Comparison of ENCODE assay signal across 14 cellular contexts in the genomic region with DNA sequence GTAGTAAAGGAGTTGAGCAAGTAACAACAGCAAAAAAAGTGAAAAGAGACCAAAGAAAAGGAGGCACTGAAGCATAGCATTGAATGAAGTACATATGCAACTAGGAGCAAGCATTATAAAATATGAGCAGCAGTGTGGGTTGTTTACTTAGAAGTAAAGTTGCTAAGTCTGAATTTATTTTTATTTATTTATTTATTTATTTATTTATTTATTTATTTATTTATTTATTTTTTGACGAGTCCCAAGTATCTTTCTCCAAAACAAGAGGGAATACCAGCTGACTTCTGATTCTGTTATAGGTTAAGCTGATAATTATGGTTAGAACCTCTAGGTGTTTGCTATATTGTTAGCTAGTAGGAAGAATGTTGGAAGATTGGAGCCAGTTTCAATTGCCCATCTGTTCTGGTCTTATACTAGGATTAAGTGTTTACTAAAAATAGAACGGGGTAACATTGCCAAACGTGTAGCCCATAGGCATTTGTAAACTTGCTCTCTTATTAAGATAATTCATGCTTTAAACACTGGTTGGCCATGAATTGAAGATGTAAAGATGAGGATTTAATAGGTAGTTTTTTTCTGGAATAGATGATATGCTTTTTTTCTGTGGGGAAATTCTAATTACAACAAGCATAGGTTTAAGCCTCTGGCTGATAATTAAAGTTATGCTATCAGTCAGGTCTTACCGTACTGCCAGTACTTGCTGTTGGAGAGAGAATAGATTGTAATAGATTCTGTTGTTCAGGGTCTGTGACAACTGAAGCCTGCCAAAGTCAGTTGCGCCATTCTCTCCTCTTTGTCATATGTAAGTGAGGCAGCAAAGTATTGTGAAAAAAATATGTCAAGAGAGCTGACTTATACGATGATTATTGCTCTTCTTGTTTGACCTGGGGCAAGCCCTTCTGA.
DNase-seq lines count a peak whose midpoint lies in the region; FAIRE-seq and TF ChIP-seq lines count a peak whose summit lies in the region.
"Had no signal": no experiment of that assay in that cellular context is flagged by ENCODE, and none has a peak within 500 bp of the region (broad histone marks: within the 10 kb centered on the region; RNA-seq: fewer than 3 reads in every experiment).

No MANE protein-coding gene starts in this region.

- TF ChIP-seq POLR2A in thyroid gland (IDR thresholded peaks at IDR 0.05) (no peak), GM12892 (IDR thresholded peaks at IDR 0.05; ENCODE audit: low read depth, low read length) (no peak)

- WGBS in GM23248 (ENCODE audit: low coverage in 1 of 2, low lambda C conversion rate in 2 of 2, missing lambda C conversion rate in 2 of 2), 2 experiments = 15 to 23% methylated on average over 6 of the region's 6 CpGs
- 70 to 72% methylated on average over 6 of the region's 6 CpGs for whole genome bisulfite sequencing in thyroid gland, 2 donors

- no peak overlapping the region for H3K4me2 ChIP-seq in GM23248 (ENCODE audit: unreplicated experiment)

- H3K79me2 ChIP-seq in GM23248 (ENCODE audit: insufficient read depth) = no peaks in the 10 kb centered on the region

- H2AFZ ChIP-seq in GM23248 = no peak overlapping the region

- H3K4me1 ChIP-seq in A673 (ENCODE audit: insufficient read depth, low read length, poor library complexity, severe bottlenecking) (no peaks in the 10 kb centered on the region), GM23248 (ENCODE audit: insufficient read depth) (no peaks in the 10 kb centered on the region), thyroid gland (no peaks in the 10 kb centered on the region)
- H3K4me1 ChIP-seq: lower lobe of right lung had no signal

- TF ChIP-seq CTCF in A673 (conservative IDR thresholded peaks at IDR 0.05; ENCODE audit: low read depth, low read length) (no peak), thyroid gland (IDR thresholded peaks at IDR 0.05) (no peak)

- CTCF ChIA-PET in A673 (lab: Charles Lee) = interaction anchor here (0.7 kb wide), 1 partner anchor 250 kb away, joined by 5 read pairs; no protein-coding TSS in a partner anchor

- intact Hi-C loops in A673 (cut with micrococcal nuclease; ENCODE audit: unreplicated experiment) = no loop called here
- intact Hi-C loops in thyroid gland (cut with DNase I) = no loop called here

- no peak for FAIRE-seq in GM12892 (lab: Jason Lieb, UNC)
- FAIRE-seq: GM19239, small intestine had no signal

- no peaks in the 10 kb centered on the region for H4K20me1 ChIP-seq in GM23248 (ENCODE audit: insufficient read depth)

- H3K9me2 ChIP-seq in GM23248 (ENCODE audit: insufficient read depth) = no peaks in the 10 kb centered on the region

- H3K36me3 ChIP-seq in A673 (ENCODE audit: insufficient read depth, low read length, poor library complexity, severe bottlenecking) (no peaks in the 10 kb centered on the region), GM23248 (ENCODE audit: low read depth) (no peaks in the 10 kb centered on the region), thyroid gland (no peaks in the 10 kb centered on the region)
- H3K36me3 ChIP-seq: lower lobe of right lung had no signal

- no peak overlapping the region for H3K4me3 ChIP-seq in A673 (ENCODE audit: low read depth, low read length, poor library complexity, severe bottlenecking)
- H3K4me3 ChIP-seq in GM23248 = no peak overlapping the region
- H3K4me3 ChIP-seq in thyroid gland (replicated peaks in 1 of 3) = no peak overlapping the region
- H3K4me3 ChIP-seq: lower lobe of right lung had no signal

- no peaks in the 10 kb centered on the region for H3F3A ChIP-seq in GM23248 (ENCODE audit: insufficient read depth)

- no peaks in the 10 kb centered on the region for H3K9me3 ChIP-seq in A673 (ENCODE audit: low read depth, low read length, poor library complexity, severe bottlenecking)
- no peaks in the 10 kb centered on the region for H3K9me3 ChIP-seq in GM23248 (ENCODE audit: low read depth)
- H3K9me3 ChIP-seq in thyroid gland = no peaks in the 10 kb centered on the region
- H3K9me3 ChIP-seq: lower lobe of right lung had no signal

- DNase-seq in A673 (ENCODE audit: low spot score) = peak; percentile 11
- DNase-seq in GM23248 = peak; percentile 5
- DNase-seq in NCI-H345 (lab: John Stamatoyannopoulos, UW) = peak; percentile 72
- peak; percentile 16 for DNase-seq in globus pallidus (ENCODE audit: low spot score)
- DNase-seq in thyroid gland = no peak
- DNase-seq in GM12892 (ENCODE audit: insufficient read length) = no peak
- no peak for DNase-seq in GM03348 (ENCODE audit: low spot score)
- no peak for DNase-seq in NCI-H2196 treated with DMSO at 0.1 percent for 48 hours (lab: John Stamatoyannopoulos, UW; ENCODE audit: unreplicated experiment)
- DNase-seq: activated T-cell treated with anti-CD3 and anti-CD28 coated beads, Interleukin-2, amount 50 U/mL, for 24 hours; EL; H9; lower lobe of right lung; small intestine had no signal

- H3K27ac ChIP-seq in A673 (ENCODE audit: low read depth, low read length, poor library complexity, severe bottlenecking) (no peak overlapping the region), GM23248 (no peak overlapping the region), thyroid gland (no peak overlapping the region)
- H3K27ac ChIP-seq: lower lobe of right lung had no signal

- POLR2A ChIA-PET in A673 (lab: Charles Lee; ENCODE audit: low non-redundant PET) = no interaction called here

- no peak overlapping the region for H3K9ac ChIP-seq in GM23248

- in situ Hi-C loops in GM23248 (cut with MboI) = no loop called here

- no TSS peak for BruUV-seq in A673 (replicated peaks; lab: Mats Ljungman, UMichigan)

- H3K27me3 ChIP-seq in A673 (replicated peaks; ENCODE audit: insufficient read depth, low read depth, low read length, poor library complexity) (no peaks in the 10 kb centered on the region), GM23248 (replicated peaks; ENCODE audit: insufficient read depth) (0 out of 2 replicates have a peak, but pooled peaks cover 7% of the 10 kb centered on the region), thyroid gland (no peaks in the 10 kb centered on the region)

Comparison
In these comparisons a context has a peak if more than half of its experiments do, and no peak if none do; other contexts are left out.
1. DNase-seq: peak in A673 (single experiment), GM23248 (single experiment), NCI-H345 (single experiment) and globus pallidus (single experiment); none in thyroid gland (0 of 2), GM12892 (single experiment), GM03348 (single experiment) and NCI-H2196 treated with DMSO at 0.1 percent for 48 hours (single experiment).